ENCODE assay signal across 8 cellular contexts in genomic region chr19:52786078-52786463, GRCh38. TPM values are rescaled to one million over a fixed set of nuclear protein-coding genes. Genes with fewer than 3 reads are reported as not detected.
DNase-seq lines count a peak whose midpoint lies in the region; ATAC-seq lines count a peak whose summit lies in the region.

No MANE protein-coding gene starts in this region.

- H3K27me3 Mint-ChIP-seq in activated CD4-positive, alpha-beta T cell treated with anti-CD3 and anti-CD28 coated beads for 36 hours = no peaks in the 10 kb centered on the region
- H3K27me3 Mint-ChIP-seq in activated T-cell treated with anti-CD3 and anti-CD28 coated beads, Interleukin-2, amount 50 U/mL, for 4 hours (ENCODE audit: low read depth) = no peaks in the 10 kb centered on the region

- H3K4me3 ChIP-seq in skeletal muscle cell (ENCODE audit: low read depth, low read length) = peak overlapping the region; percentile 66

- CTCF ChIA-PET in activated CD4-positive, alpha-beta T cell treated with anti-CD3 and anti-CD28 coated beads for 36 hours (lab: Charles Lee) = no interaction called here

- H3K4me1 Mint-ChIP-seq in activated CD4-positive, alpha-beta T cell treated with anti-CD3 and anti-CD28 coated beads for 36 hours = peaks cover 23% of the 10 kb centered on the region
- H3K4me1 Mint-ChIP-seq in activated T-cell treated with anti-CD3 and anti-CD28 coated beads, Interleukin-2, amount 50 U/mL, for 4 hours (ENCODE audit: low read depth) = peaks cover 34% of the 10 kb centered on the region

- DNase-seq in activated CD4-positive, alpha-beta T cell treated with anti-CD3 and anti-CD28 coated beads for 36 hours = no peak
- no peak for DNase-seq in activated CD4-positive, alpha-beta T cell treated with anti-CD3 and anti-CD28 coated beads, Interleukin-2, amount 50 U/mL, for 4 hours
- no peak for DNase-seq in activated T-cell treated with anti-CD3 and anti-CD28 coated beads, Interleukin-2, amount 50 U/mL, for 4 hours
- DNase-seq in hepatic stellate cell (ENCODE audit: low spot score) (peak; percentile 4), skeletal muscle cell (ENCODE audit: low read depth) (no peak), ureter (ENCODE audit: low spot score) (no peak)

- H3K4me3 Mint-ChIP-seq in activated CD4-positive, alpha-beta T cell treated with anti-CD3 and anti-CD28 coated beads for 36 hours = peak overlapping the region; percentile 87
- peak overlapping the region; percentile 91 for H3K4me3 Mint-ChIP-seq in activated T-cell treated with anti-CD3 and anti-CD28 coated beads, Interleukin-2, amount 50 U/mL, for 4 hours

- peaks cover 18% of the 10 kb centered on the region for H3K9me3 Mint-ChIP-seq in activated CD4-positive, alpha-beta T cell treated with anti-CD3 and anti-CD28 coated beads for 36 hours (ENCODE audit: low read depth)
- peaks cover 6% of the 10 kb centered on the region for H3K9me3 Mint-ChIP-seq in activated T-cell treated with anti-CD3 and anti-CD28 coated beads, Interleukin-2, amount 50 U/mL, for 4 hours

- intact Hi-C loops in activated CD4-positive, alpha-beta T cell treated with anti-CD3 and anti-CD28 coated beads for 36 hours (cut with DNase I, micrococcal nuclease) = loop anchor here in 1 of 2 experiments (1.0 to 5.0 kb wide), 5 partner anchors 35 to 176 kb away; partner anchors contain the start of genes ZNF28, ZNF468, ZNF611 and ZNF816

- ATAC-seq in activated CD4-positive, alpha-beta T cell treated with anti-CD3 and anti-CD28 coated beads for 36 hours = peak; percentile 13
- ATAC-seq in HG03378 (IDR thresholded peaks at IDR 0.05; ENCODE audit: unreplicated experiment) = peak; percentile 11
- ATAC-seq in activated T-cell treated with anti-CD3 and anti-CD28 coated beads, Interleukin-2, amount 50 U/mL, for 4 hours = peak; percentile 31 to 39
- ATAC-seq in HG03108 (IDR thresholded peaks at IDR 0.05; ENCODE audit: unreplicated experiment) = no peak

- peak overlapping the region; percentile 84 for H3K27ac Mint-ChIP-seq in activated CD4-positive, alpha-beta T cell treated with anti-CD3 and anti-CD28 coated beads for 36 hours

- POLR2A ChIA-PET in activated CD4-positive, alpha-beta T cell treated with anti-CD3 and anti-CD28 coated beads for 36 hours (lab: Charles Lee) = no interaction called here

- peaks cover 36% of the 10 kb centered on the region for H3K36me3 Mint-ChIP-seq in activated CD4-positive, alpha-beta T cell treated with anti-CD3 and anti-CD28 coated beads for 36 hours (ENCODE audit: low read depth)
- H3K36me3 Mint-ChIP-seq in activated T-cell treated with anti-CD3 and anti-CD28 coated beads, Interleukin-2, amount 50 U/mL, for 4 hours (ENCODE audit: insufficient read depth) = peaks cover 17% of the 10 kb centered on the region

RNA-seq across cellular contexts. Expression of gene ZNF600, which starts 0.5 kb away (rescaled TPM):
- 10 to 100 TPM; 10.6 to 14.3 TPM for total RNA-seq in activated CD4-positive, alpha-beta T cell treated with anti-CD3 and anti-CD28 coated beads for 36 hours
- 10 to 100 TPM in 1 of 3 donors, 1 to 10 TPM in 2; 2.4 to 11.1 (median 5.5) TPM for total RNA-seq in activated T-cell treated with anti-CD3 and anti-CD28 coated beads, Interleukin-2, amount 50 U/mL, for 4 hours
- total RNA-seq in ureter = 23.0 TPM

RNA-seq across cellular contexts. Expression of gene ZNF28, which starts 35.4 kb away (rescaled TPM):
- 10 to 100 TPM; 17.3 to 18.9 TPM for total RNA-seq in activated CD4-positive, alpha-beta T cell treated with anti-CD3 and anti-CD28 coated beads for 36 hours
- total RNA-seq in activated T-cell treated with anti-CD3 and anti-CD28 coated beads, Interleukin-2, amount 50 U/mL, for 4 hours = 10 to 100 TPM in 1 of 3 donors, 1 to 10 TPM in 2; 8.4 to 13.5 (median 9.2) TPM
- 22.3 TPM for total RNA-seq in ureter

RNA-seq across cellular contexts. Expression of gene ZNF611, which starts 51.2 kb away (rescaled TPM):
- total RNA-seq in activated CD4-positive, alpha-beta T cell treated with anti-CD3 and anti-CD28 coated beads for 36 hours = 10 to 100 TPM; 20.6 to 22.9 TPM
- total RNA-seq in activated T-cell treated with anti-CD3 and anti-CD28 coated beads, Interleukin-2, amount 50 U/mL, for 4 hours = 10 to 100 TPM; 10.4 to 15.3 (median 13.4) TPM
- total RNA-seq in ureter = 27.9 TPM
